2 cellular contexts compared by ENCODE assay signal in the genomic region with DNA sequence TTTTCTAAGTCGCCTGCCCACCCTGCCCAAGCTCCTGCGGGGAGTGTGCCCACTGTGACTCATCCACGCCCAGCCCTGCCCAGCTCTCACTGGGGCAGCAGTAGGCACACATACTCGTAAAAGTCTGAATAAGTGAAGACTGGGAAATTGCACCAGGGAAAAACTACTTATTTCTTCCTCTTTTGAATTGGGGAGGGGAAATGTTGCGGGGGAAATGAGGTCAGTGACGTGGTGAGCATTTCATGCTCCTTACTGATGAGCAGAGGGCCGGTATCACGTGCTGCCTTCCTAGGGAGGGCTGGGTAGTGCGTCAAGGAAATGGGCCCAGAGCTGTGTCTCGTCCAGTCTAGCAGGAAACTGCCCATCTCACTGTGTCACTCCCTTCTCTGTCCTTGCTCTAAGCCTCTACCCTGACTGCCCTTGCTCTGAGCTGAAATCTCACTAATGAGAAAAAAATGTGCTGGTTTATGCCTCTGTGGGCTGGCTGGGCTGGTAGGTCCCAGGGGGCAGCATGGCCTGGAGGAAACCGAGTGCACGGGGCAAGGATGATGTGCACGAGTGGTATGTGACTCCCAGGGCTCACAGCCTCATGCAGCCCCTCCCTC.
A peak's percentile ranks its signal among the peaks of the same experiment; 100 is the strongest.
TF ChIP-seq lines count a peak whose summit lies in the region.

No MANE protein-coding gene starts in this region.

TF ChIP-seq in liver, 16 proteins besides CTCF, POLR2A, EP300 and RAD21:
- TF ChIP-seq NR2F2 (IDR thresholded peaks at IDR 0.05) (no peak), YY1 (IDR thresholded peaks at IDR 0.05) (peak; percentile 16), FOXA2 (IDR thresholded peaks at IDR 0.05) (no peak), ZBTB33 (IDR thresholded peaks at IDR 0.05) (no peak), HNF4A (conservative IDR thresholded peaks at IDR 0.05) (no peak), FOXA1 (IDR thresholded peaks at IDR 0.05) (no peak), EGR1 (IDR thresholded peaks at IDR 0.05; ENCODE audit: low read depth in 2 of 2) (no peak), RXRA (IDR thresholded peaks at IDR 0.05) (no peak), GABPA (IDR thresholded peaks at IDR 0.05 in 1 of 2, conservative IDR thresholded peaks at IDR 0.05 in 1 of 2) (no peak), TAF1 (conservative IDR thresholded peaks at IDR 0.05) (no peak), HNF4G (IDR thresholded peaks at IDR 0.05) (no peak), JUND (IDR thresholded peaks at IDR 0.05) (peak in 1 of 2 donors; percentile 13)
- TF ChIP-seq, protein P1, sequence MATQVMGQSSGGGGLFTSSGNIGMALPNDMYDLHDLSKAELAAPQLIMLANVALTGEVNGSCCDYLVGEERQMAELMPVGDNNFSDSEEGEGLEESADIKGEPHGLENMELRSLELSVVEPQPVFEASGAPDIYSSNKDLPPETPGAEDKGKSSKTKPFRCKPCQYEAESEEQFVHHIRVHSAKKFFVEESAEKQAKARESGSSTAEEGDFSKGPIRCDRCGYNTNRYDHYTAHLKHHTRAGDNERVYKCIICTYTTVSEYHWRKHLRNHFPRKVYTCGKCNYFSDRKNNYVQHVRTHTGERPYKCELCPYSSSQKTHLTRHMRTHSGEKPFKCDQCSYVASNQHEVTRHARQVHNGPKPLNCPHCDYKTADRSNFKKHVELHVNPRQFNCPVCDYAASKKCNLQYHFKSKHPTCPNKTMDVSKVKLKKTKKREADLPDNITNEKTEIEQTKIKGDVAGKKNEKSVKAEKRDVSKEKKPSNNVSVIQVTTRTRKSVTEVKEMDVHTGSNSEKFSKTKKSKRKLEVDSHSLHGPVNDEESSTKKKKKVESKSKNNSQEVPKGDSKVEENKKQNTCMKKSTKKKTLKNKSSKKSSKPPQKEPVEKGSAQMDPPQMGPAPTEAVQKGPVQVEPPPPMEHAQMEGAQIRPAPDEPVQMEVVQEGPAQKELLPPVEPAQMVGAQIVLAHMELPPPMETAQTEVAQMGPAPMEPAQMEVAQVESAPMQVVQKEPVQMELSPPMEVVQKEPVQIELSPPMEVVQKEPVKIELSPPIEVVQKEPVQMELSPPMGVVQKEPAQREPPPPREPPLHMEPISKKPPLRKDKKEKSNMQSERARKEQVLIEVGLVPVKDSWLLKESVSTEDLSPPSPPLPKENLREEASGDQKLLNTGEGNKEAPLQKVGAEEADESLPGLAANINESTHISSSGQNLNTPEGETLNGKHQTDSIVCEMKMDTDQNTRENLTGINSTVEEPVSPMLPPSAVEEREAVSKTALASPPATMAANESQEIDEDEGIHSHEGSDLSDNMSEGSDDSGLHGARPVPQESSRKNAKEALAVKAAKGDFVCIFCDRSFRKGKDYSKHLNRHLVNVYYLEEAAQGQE (IDR thresholded peaks at IDR 0.05): no peak
- TF ChIP-seq, protein P2, sequence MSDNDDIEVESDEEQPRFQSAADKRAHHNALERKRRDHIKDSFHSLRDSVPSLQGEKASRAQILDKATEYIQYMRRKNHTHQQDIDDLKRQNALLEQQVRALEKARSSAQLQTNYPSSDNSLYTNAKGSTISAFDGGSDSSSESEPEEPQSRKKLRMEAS (IDR thresholded peaks at IDR 0.05): no peak
- TF ChIP-seq, protein P3, sequence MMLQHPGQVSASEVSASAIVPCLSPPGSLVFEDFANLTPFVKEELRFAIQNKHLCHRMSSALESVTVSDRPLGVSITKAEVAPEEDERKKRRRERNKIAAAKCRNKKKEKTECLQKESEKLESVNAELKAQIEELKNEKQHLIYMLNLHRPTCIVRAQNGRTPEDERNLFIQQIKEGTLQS (IDR thresholded peaks at IDR 0.05): no peak

TF ChIP-seq in HepG2, 621 proteins besides CTCF, POLR2A, EP300 and RAD21:
- no peak for TF ChIP-seq MEIS1 (CRISPR knock-in tag; IDR thresholded peaks at IDR 0.05; ENCODE audit: borderline replicate concordance)
- no peak for TF ChIP-seq E2F1 (CRISPR knock-in tag; IDR thresholded peaks at IDR 0.05)
- TF ChIP-seq ZSCAN22 (CRISPR knock-in tag; IDR thresholded peaks at IDR 0.05): no peak
- TF ChIP-seq, protein P4, sequence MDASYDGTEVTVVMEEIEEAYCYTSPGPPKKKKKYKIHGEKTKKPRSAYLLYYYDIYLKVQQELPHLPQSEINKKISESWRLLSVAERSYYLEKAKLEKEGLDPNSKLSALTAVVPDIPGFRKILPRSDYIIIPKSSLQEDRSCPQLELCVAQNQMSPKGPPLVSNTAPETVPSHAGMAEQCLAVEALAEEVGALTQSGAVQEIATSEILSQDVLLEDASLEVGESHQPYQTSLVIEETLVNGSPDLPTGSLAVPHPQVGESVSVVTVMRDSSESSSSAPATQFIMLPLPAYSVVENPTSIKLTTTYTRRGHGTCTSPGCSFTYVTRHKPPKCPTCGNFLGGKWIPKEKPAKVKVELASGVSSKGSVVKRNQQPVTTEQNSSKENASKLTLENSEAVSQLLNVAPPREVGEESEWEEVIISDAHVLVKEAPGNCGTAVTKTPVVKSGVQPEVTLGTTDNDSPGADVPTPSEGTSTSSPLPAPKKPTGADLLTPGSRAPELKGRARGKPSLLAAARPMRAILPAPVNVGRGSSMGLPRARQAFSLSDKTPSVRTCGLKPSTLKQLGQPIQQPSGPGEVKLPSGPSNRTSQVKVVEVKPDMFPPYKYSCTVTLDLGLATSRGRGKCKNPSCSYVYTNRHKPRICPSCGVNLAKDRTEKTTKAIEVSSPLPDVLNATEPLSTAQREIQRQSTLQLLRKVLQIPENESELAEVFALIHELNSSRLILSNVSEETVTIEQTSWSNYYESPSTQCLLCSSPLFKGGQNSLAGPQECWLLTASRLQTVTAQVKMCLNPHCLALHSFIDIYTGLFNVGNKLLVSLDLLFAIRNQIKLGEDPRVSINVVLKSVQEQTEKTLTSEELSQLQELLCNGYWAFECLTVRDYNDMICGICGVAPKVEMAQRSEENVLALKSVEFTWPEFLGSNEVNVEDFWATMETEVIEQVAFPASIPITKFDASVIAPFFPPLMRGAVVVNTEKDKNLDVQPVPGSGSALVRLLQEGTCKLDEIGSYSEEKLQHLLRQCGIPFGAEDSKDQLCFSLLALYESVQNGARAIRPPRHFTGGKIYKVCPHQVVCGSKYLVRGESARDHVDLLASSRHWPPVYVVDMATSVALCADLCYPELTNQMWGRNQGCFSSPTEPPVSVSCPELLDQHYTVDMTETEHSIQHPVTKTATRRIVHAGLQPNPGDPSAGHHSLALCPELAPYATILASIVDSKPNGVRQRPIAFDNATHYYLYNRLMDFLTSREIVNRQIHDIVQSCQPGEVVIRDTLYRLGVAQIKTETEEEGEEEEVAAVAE (CRISPR knock-in tag; IDR thresholded peaks at IDR 0.05; ENCODE audit: borderline replicate concordance): no peak
- no peak for TF ChIP-seq HOXA7 (CRISPR knock-in tag; IDR thresholded peaks at IDR 0.05)
- TF ChIP-seq MAZ (IDR thresholded peaks at IDR 0.05; ENCODE audit: borderline replicate concordance, low read depth, low read length): no peak
- TF ChIP-seq MAZ (CRISPR knock-in tag; IDR thresholded peaks at IDR 0.05; ENCODE audit: low read depth): no peak
- TF ChIP-seq KDM3A (CRISPR knock-in tag; IDR thresholded peaks at IDR 0.05; ENCODE audit: low read depth): no peak
- TF ChIP-seq SMAD1 (CRISPR knock-in tag; IDR thresholded peaks at IDR 0.05; ENCODE audit: borderline replicate concordance, low read depth): no peak
- TF ChIP-seq GFI1 (CRISPR knock-in tag; IDR thresholded peaks at IDR 0.05; ENCODE audit: borderline replicate concordance): no peak
